In genomic region chr3:47163023-47163989, GRCh38 we compare ENCODE assay signal across 8 cellular contexts. TPM values are rescaled to one million over a fixed set of nuclear protein-coding genes. Genes with fewer than 3 reads are reported as not detected.
DNase-seq lines count a peak whose midpoint lies in the region; ATAC-seq and TF ChIP-seq lines count a peak whose summit lies in the region.

No MANE protein-coding gene starts in this region.

- TF ChIP-seq CTCF in RWPE1 (conservative IDR thresholded peaks at IDR 0.05; ENCODE audit: low read depth) (no peak), omental fat pad (IDR thresholded peaks at IDR 0.05) (no peak), suprapubic skin (IDR thresholded peaks at IDR 0.05) (no peak)

- TF ChIP-seq EP300 in suprapubic skin (IDR thresholded peaks at IDR 0.05): no peak

- peaks cover 7% of the 10 kb centered on the region for H3K36me3 Mint-ChIP-seq in activated naive CD4-positive, alpha-beta T cell treated with anti-CD3 and anti-CD28 coated beads for 36 hours (ENCODE audit: low read depth)

- H3K27ac ChIP-seq in RWPE1: peak overlapping the region; percentile 96
- peak overlapping the region; percentile 97 for H3K27ac ChIP-seq in suprapubic skin

- WGBS in suprapubic skin: under 1% methylated on average over 30 of the region's 109 CpGs

- no peaks in the 10 kb centered on the region for H3K27me3 Mint-ChIP-seq in activated naive CD4-positive, alpha-beta T cell treated with anti-CD3 and anti-CD28 coated beads for 36 hours (ENCODE audit: low read depth)

- H3K4me1 Mint-ChIP-seq in activated naive CD4-positive, alpha-beta T cell treated with anti-CD3 and anti-CD28 coated beads for 36 hours (ENCODE audit: low read depth): peaks cover 48% of the 10 kb centered on the region

- no peaks in the 10 kb centered on the region for H3K27me3 ChIP-seq in suprapubic skin

- CTCF ChIA-PET in RWPE1 (lab: Yijun Ruan, JAX): interaction anchor here (0.6 to 1.1 kb wide), 3 partner anchors 39 to 1885 kb away, joined by 3 to 4 read pairs (median 3); no protein-coding TSS in a partner anchor
- CTCF ChIA-PET in activated naive CD4-positive, alpha-beta T cell treated with anti-CD3 and anti-CD28 coated beads for 36 hours (lab: Charles Lee): interaction anchor here (0.7 to 2.7 kb wide), 3 partner anchors 160 to 624 kb away, joined by 3 to 19 read pairs (median 4); no protein-coding TSS in a partner anchor

- in situ Hi-C loops in ACHN (cut with HindIII; ENCODE audit: low pct_ligation_motif_present, low pct_unique_long_range_greater_than_20kb, low sequenced_read_pairs): no loop called here

- no peaks in the 10 kb centered on the region for H3K9me3 Mint-ChIP-seq in activated naive CD4-positive, alpha-beta T cell treated with anti-CD3 and anti-CD28 coated beads for 36 hours

- peak overlapping the region; percentile 90 for H3K4me3 ChIP-seq in suprapubic skin

- H3K27ac Mint-ChIP-seq in activated naive CD4-positive, alpha-beta T cell treated with anti-CD3 and anti-CD28 coated beads for 36 hours: peak overlapping the region; percentile 98

- no peaks in the 10 kb centered on the region for H3K36me3 ChIP-seq in suprapubic skin

- TF ChIP-seq POLR2A in suprapubic skin (IDR thresholded peaks at IDR 0.05): no peak

- ATAC-seq in GM18873 (IDR thresholded peaks at IDR 0.05; ENCODE audit: low FRiP score, unreplicated experiment) (peak; percentile 15), HG03139 (IDR thresholded peaks at IDR 0.05; ENCODE audit: unreplicated experiment) (peak; percentile 29), omental fat pad (ENCODE audit: low FRiP score) (peak; percentile 48)

- peaks cover 54% of the 10 kb centered on the region for H3K4me1 ChIP-seq in suprapubic skin

- peak overlapping the region; percentile 96 for H3K4me3 Mint-ChIP-seq in activated naive CD4-positive, alpha-beta T cell treated with anti-CD3 and anti-CD28 coated beads for 36 hours

- intact Hi-C loops in activated naive CD4-positive, alpha-beta T cell treated with anti-CD3 and anti-CD28 coated beads for 36 hours (cut with micrococcal nuclease): loop anchor here (5.0 to 10.0 kb wide), 2 partner anchors 126 to 621 kb away; partner anchors contain the start of gene SMARCC1

- peak; percentile 33 for DNase-seq in ACHN
- no peak for DNase-seq in RWPE1 (ENCODE audit: low spot score)
- peak; percentile 59 for DNase-seq in activated naive CD4-positive, alpha-beta T cell treated with anti-CD3 and anti-CD28 coated beads for 36 hours
- DNase-seq in globus pallidus (ENCODE audit: low spot score): peak; percentile 34
- DNase-seq in omental fat pad (ENCODE audit: low spot score): no peak
- DNase-seq in suprapubic skin (ENCODE audit: low spot score in 2 of 2): peak in 1 of 2 donors; percentile 68

- POLR2A ChIA-PET in RWPE1 (lab: Yijun Ruan, JAX; ENCODE audit: low non-redundant PET): interaction anchor here (0.9 kb wide), 1 partner anchor 15 kb away, joined by 3 read pairs; no protein-coding TSS in a partner anchor

- H3K9me3 ChIP-seq in suprapubic skin: no peaks in the 10 kb centered on the region

RNA-seq across cellular contexts. Expression of gene SETD2, which starts 0.6 kb away (rescaled TPM):
- total RNA-seq in activated naive CD4-positive, alpha-beta T cell treated with anti-CD3 and anti-CD28 coated beads for 36 hours: 10 to 100 TPM; 27.7 to 28.1 TPM
- total RNA-seq in omental fat pad: 10 to 100 TPM; 42.9 to 83.1 (median 52.1) TPM
- 10 to 100 TPM; 41.4 to 78.6 (median 53.4) TPM for total RNA-seq in suprapubic skin

Comparison
In these comparisons a context has a peak if more than half of its experiments do, and no peak if none do; other contexts are left out.
1. DNase-seq: peak in ACHN (single experiment), activated naive CD4-positive, alpha-beta T cell treated with anti-CD3 and anti-CD28 coated beads for 36 hours (single experiment) and globus pallidus (single experiment); none in RWPE1 (single experiment) and omental fat pad (single experiment).
2. Peak in every context shown above with its lines, with median percentiles within 50 percentile points of each other: ATAC-seq.